1 cellular context compared by ENCODE assay signal in the genomic region with DNA sequence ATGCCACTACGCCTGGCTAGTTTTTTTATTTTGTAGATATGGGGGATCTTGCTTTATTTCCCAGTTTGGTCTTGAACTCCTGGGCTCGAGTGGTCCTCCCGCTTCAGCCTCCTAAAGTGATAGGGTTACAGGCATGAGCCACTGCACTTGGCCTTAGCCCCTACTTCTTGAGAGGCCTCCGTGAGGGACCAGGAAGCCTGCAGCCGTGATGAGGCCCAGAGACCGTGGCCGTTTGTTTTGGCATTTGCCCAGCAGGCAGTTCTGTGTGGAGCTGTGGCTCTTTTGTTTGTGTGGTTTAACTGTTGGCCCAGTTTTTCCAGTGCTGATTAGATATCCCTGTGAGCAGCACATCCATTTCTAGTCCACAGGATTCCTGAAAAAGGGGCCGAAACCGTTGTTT.
TF ChIP-seq lines count a peak whose summit lies in the region.

No MANE protein-coding gene starts in this region.

TF ChIP-seq in GM23338, 12 proteins besides CTCF, POLR2A, EP300 and RAD21 (continued from another document):
- TF ChIP-seq, protein P1, sequence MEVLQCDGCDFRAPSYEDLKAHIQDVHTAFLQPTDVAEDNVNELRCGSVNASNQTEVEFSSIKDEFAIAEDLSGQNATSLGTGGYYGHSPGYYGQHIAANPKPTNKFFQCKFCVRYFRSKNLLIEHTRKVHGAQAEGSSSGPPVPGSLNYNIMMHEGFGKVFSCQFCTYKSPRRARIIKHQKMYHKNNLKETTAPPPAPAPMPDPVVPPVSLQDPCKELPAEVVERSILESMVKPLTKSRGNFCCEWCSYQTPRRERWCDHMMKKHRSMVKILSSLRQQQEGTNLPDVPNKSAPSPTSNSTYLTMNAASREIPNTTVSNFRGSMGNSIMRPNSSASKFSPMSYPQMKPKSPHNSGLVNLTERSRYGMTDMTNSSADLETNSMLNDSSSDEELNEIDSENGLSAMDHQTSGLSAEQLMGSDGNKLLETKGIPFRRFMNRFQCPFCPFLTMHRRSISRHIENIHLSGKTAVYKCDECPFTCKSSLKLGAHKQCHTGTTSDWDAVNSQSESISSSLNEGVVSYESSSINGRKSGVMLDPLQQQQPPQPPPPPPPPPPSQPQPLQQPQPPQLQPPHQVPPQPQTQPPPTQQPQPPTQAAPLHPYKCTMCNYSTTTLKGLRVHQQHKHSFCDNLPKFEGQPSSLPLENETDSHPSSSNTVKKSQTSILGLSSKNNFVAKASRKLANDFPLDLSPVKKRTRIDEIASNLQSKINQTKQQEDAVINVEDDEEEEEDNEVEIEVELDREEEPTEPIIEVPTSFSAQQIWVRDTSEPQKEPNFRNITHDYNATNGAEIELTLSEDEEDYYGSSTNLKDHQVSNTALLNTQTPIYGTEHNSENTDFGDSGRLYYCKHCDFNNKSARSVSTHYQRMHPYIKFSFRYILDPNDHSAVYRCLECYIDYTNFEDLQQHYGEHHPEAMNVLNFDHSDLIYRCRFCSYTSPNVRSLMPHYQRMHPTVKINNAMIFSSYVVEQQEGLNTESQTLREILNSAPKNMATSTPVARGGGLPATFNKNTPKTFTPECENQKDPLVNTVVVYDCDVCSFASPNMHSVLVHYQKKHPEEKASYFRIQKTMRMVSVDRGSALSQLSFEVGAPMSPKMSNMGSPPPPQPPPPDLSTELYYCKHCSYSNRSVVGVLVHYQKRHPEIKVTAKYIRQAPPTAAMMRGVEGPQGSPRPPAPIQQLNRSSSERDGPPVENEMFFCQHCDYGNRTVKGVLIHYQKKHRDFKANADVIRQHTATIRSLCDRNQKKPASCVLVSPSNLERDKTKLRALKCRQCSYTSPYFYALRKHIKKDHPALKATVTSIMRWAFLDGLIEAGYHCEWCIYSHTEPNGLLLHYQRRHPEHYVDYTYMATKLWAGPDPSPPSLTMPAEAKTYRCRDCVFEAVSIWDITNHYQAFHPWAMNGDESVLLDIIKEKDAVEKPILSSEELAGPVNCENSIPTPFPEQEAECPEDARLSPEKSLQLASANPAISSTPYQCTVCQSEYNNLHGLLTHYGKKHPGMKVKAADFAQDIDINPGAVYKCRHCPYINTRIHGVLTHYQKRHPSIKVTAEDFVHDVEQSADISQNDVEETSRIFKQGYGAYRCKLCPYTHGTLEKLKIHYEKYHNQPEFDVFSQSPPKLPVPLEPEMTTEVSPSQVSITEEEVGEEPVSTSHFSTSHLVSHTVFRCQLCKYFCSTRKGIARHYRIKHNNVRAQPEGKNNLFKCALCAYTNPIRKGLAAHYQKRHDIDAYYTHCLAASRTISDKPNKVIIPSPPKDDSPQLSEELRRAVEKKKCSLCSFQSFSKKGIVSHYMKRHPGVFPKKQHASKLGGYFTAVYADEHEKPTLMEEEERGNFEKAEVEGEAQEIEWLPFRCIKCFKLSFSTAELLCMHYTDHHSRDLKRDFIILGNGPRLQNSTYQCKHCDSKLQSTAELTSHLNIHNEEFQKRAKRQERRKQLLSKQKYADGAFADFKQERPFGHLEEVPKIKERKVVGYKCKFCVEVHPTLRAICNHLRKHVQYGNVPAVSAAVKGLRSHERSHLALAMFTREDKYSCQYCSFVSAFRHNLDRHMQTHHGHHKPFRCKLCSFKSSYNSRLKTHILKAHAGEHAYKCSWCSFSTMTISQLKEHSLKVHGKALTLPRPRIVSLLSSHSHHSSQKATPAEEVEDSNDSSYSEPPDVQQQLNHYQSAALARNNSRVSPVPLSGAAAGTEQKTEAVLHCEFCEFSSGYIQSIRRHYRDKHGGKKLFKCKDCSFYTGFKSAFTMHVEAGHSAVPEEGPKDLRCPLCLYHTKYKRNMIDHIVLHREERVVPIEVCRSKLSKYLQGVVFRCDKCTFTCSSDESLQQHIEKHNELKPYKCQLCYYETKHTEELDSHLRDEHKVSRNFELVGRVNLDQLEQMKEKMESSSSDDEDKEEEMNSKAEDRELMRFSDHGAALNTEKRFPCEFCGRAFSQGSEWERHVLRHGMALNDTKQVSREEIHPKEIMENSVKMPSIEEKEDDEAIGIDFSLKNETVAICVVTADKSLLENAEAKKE (CRISPR knock-in tag; IDR thresholded peaks at IDR 0.05), result no peak
- TF ChIP-seq ZNF331 (CRISPR knock-in tag; IDR thresholded peaks at IDR 0.05; ENCODE audit: low read depth) (no peak), POLR2AphosphoS5 (IDR thresholded peaks at IDR 0.05; ENCODE audit: low read depth) (no peak), NANOG (IDR thresholded peaks at IDR 0.05; ENCODE audit: borderline replicate concordance) (no peak), ETS1 (IDR thresholded peaks at IDR 0.05) (no peak), JUNB (IDR thresholded peaks at IDR 0.05; ENCODE audit: unreplicated experiment) (no peak), STAT1 (IDR thresholded peaks at IDR 0.05; ENCODE audit: unreplicated experiment) (no peak)
- TF ChIP-seq, protein P2, sequence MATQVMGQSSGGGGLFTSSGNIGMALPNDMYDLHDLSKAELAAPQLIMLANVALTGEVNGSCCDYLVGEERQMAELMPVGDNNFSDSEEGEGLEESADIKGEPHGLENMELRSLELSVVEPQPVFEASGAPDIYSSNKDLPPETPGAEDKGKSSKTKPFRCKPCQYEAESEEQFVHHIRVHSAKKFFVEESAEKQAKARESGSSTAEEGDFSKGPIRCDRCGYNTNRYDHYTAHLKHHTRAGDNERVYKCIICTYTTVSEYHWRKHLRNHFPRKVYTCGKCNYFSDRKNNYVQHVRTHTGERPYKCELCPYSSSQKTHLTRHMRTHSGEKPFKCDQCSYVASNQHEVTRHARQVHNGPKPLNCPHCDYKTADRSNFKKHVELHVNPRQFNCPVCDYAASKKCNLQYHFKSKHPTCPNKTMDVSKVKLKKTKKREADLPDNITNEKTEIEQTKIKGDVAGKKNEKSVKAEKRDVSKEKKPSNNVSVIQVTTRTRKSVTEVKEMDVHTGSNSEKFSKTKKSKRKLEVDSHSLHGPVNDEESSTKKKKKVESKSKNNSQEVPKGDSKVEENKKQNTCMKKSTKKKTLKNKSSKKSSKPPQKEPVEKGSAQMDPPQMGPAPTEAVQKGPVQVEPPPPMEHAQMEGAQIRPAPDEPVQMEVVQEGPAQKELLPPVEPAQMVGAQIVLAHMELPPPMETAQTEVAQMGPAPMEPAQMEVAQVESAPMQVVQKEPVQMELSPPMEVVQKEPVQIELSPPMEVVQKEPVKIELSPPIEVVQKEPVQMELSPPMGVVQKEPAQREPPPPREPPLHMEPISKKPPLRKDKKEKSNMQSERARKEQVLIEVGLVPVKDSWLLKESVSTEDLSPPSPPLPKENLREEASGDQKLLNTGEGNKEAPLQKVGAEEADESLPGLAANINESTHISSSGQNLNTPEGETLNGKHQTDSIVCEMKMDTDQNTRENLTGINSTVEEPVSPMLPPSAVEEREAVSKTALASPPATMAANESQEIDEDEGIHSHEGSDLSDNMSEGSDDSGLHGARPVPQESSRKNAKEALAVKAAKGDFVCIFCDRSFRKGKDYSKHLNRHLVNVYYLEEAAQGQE (IDR thresholded peaks at IDR 0.05; ENCODE audit: unreplicated experiment), result no peak
